In genomic region chr1:75991497-75992114, GRCh38 we compare ENCODE assay signal across 9 cellular contexts. TPM values are rescaled to one million over a fixed set of nuclear protein-coding genes. Genes with fewer than 3 reads are reported as not detected.
A peak's percentile ranks its signal among the peaks of the same experiment; 100 is the strongest.
DNase-seq lines count a peak whose midpoint lies in the region; ATAC-seq and TF ChIP-seq lines count a peak whose summit lies in the region.
"Had no signal": no experiment of that assay in that cellular context is flagged by ENCODE, and none has a peak within 500 bp of the region (broad histone marks: within the 10 kb centered on the region; RNA-seq: fewer than 3 reads in every experiment).

No MANE protein-coding gene starts in this region.

- WGBS in lower leg skin, 2 donors: 16 to 17% methylated on average over 8 of the region's 8 CpGs

- TF ChIP-seq POLR2A in lower leg skin (IDR thresholded peaks at IDR 0.05): no peak

- no peak overlapping the region for H3K4me3 ChIP-seq in lower leg skin (ENCODE audit: low read depth, poor library complexity, severe bottlenecking)

- ATAC-seq in HG03378 (IDR thresholded peaks at IDR 0.05; ENCODE audit: unreplicated experiment): peak; percentile 77

- peak in 1 of 3 donors; percentile 28 for TF ChIP-seq CTCF in lower leg skin (IDR thresholded peaks at IDR 0.05)

- intact Hi-C loops in lower leg skin (cut with DNase I; ENCODE audit: low total_unique reads): no loop called here

- DNase-seq in C1 segment of cervical spinal cord (lab: John Stamatoyannopoulos, UW) (peak in 13 of 14 donors; percentile 10 to 80 (median 55)), GM19238 (ENCODE audit: insufficient read length, low spot score) (peak; percentile 13), NCI-H460 (ENCODE audit: extremely low read depth, low read depth) (peak; percentile 83), dermis microvascular lymphatic vessel endothelial cell (ENCODE audit: low read depth in 2 of 2) (peak; percentile 74 to 84), lower leg skin (ENCODE audit: low spot score in 2 of 2) (peak; percentile 78 to 95)
- peak; percentile 69 for DNase-seq in activated CD4-positive, alpha-beta T cell treated with anti-CD3 and anti-CD28 coated beads, Interleukin-2, amount 50 U/mL, for 1 hour
- peak; percentile 55 for DNase-seq in stimulated activated CD8-positive, alpha-beta memory T cell treated with anti-CD3 and anti-CD28 coated beads, Interleukin-12 subunit alpha, Interleukin-12 subunit beta, amount 100 ng/mL, for 1 hour (ENCODE audit: low read depth)

RNA-seq across cellular contexts. Expression of gene ASB17, which starts 59.4 kb away (rescaled TPM):
- not detected in 2 replicates for total RNA-seq in NCI-H460 (2014; rRNA removed; shearing (Covaris generic))
- polyA plus RNA-seq in NCI-H460 (2014; cell fraction: nucleus; rRNA removed): not detected in 2 replicates
- not detected in 2 replicates for total RNA-seq in dermis microvascular lymphatic vessel endothelial cell
- total RNA-seq in lower leg skin: not detected
- polyA plus RNA-seq: IgD-negative memory B cell had no signal

Comparison
In these comparisons a context has a peak if more than half of its experiments do, and no peak if none do; other contexts are left out.
1. DNase-seq: peak in every context shown above with its lines; median percentile 86 in lower leg skin; 83 in NCI-H460; 79 in dermis microvascular lymphatic vessel endothelial cell; 69 in activated CD4-positive, alpha-beta T cell treated with anti-CD3 and anti-CD28 coated beads, Interleukin-2, amount 50 U/mL, for 1 hour; 55 in C1 segment of cervical spinal cord; 55 in stimulated activated CD8-positive, alpha-beta memory T cell treated with anti-CD3 and anti-CD28 coated beads, Interleukin-12 subunit alpha, Interleukin-12 subunit beta, amount 100 ng/mL, for 1 hour; 13 in GM19238.